Comparison of ENCODE assay signal across 17 cellular contexts in genomic region chr3:67610458-67610857, GRCh38. TPM values are rescaled to one million over a fixed set of nuclear protein-coding genes. Genes with fewer than 3 reads are reported as not detected.
DNase-seq lines count a peak whose midpoint lies in the region; ATAC-seq and TF ChIP-seq lines count a peak whose summit lies in the region.
"Had no signal": no experiment of that assay in that cellular context is flagged by ENCODE, and none has a peak within 500 bp of the region (broad histone marks: within the 10 kb centered on the region; RNA-seq: fewer than 3 reads in every experiment).

No MANE protein-coding gene starts in this region.

- TF ChIP-seq POLR2A in right lobe of liver (IDR thresholded peaks at IDR 0.05) = no peak
- no peak for TF ChIP-seq POLR2A in testis (IDR thresholded peaks at IDR 0.05)
- no peak for TF ChIP-seq POLR2A in erythroblast (IDR thresholded peaks at IDR 0.05; ENCODE audit: low read length)

- no TSS peak for BruUV-seq in Calu3 (replicated peaks; lab: Mats Ljungman, UMichigan)

- peaks cover 6% of the 10 kb centered on the region for H3K4me1 Mint-ChIP-seq in Calu3 (ENCODE audit: low read depth, unreplicated experiment)

- peak overlapping the region; percentile 76 for H3K27ac Mint-ChIP-seq in Calu3 (ENCODE audit: unreplicated experiment)
- H3K27ac Mint-ChIP-seq: activated naive CD4-positive, alpha-beta T cell treated with anti-CD3 and anti-CD28 coated beads for 36 hours had no signal

- TF ChIP-seq CTCF in Calu3 (IDR thresholded peaks at IDR 0.05; ENCODE audit: unreplicated experiment) (no peak), choroid plexus epithelial cell (conservative IDR thresholded peaks at IDR 0.05; ENCODE audit: low read depth, low read length) (no peak), right lobe of liver (IDR thresholded peaks at IDR 0.05) (no peak), testis (IDR thresholded peaks at IDR 0.05) (no peak)

- ATAC-seq in right lobe of liver = peak in 3 of 4 donors; percentile 52 to 84 (median 55)
- ATAC-seq: left cardiac atrium had no signal

- H3K4me3 Mint-ChIP-seq in Calu3 (ENCODE audit: low read depth, unreplicated experiment) = no peak overlapping the region
- H3K4me3 Mint-ChIP-seq: activated naive CD4-positive, alpha-beta T cell treated with anti-CD3 and anti-CD28 coated beads for 36 hours had no signal

- CTCF ChIA-PET in Calu3 (lab: Charles Lee) = no interaction called here

- no peaks in the 10 kb centered on the region for H3K27me3 Mint-ChIP-seq in Calu3 (ENCODE audit: unreplicated experiment)

- DNase-seq in Calu3 (no peak), LHCN-M2 (ENCODE audit: low read depth) (peak; percentile 71), choroid plexus epithelial cell (ENCODE audit: low read depth) (peak; percentile 64), right lobe of liver (peak in 2 of 3 donors; percentile 34 to 48), testis (no peak), T1000 (lab: John Stamatoyannopoulos, UW) (no peak), erythroblast (lab: John Stamatoyannopoulos, UW) (no peak)
- no peak for DNase-seq in activated CD4-positive, alpha-beta T cell treated with anti-CD3 and anti-CD28 coated beads, Interleukin-2, amount 50 U/mL, for 1 hour
- DNase-seq: activated CD8-positive, alpha-beta memory T cell treated with anti-CD3 and anti-CD28 coated beads for 24 hours; activated naive CD4-positive, alpha-beta T cell treated with anti-CD3 and anti-CD28 coated beads for 36 hours; left cardiac atrium; NCI-H1436; NCI-H526; stomach; T-helper 9 cell had no signal

- peaks cover 0 to 25% (median 8%) of the 10 kb centered on the region in 4 donors for H3K36me3 ChIP-seq in right lobe of liver
- H3K36me3 ChIP-seq in testis (ENCODE audit: low read depth, missing control alignments) = no peaks in the 10 kb centered on the region

- H3K4me3 ChIP-seq in choroid plexus epithelial cell (ENCODE audit: low read depth, low read length) = no peak overlapping the region
- no peak overlapping the region for H3K4me3 ChIP-seq in right lobe of liver
- no peak overlapping the region for H3K4me3 ChIP-seq in testis
- H3K4me3 ChIP-seq: right atrium auricular region, stomach had no signal

- H3K9me3 ChIP-seq in right lobe of liver (no peaks in the 10 kb centered on the region), testis (no peaks in the 10 kb centered on the region)
- H3K9me3 ChIP-seq: right atrium auricular region, stomach had no signal

- peaks cover 15% of the 10 kb centered on the region for H3K36me3 Mint-ChIP-seq in Calu3 (ENCODE audit: insufficient read depth, unreplicated experiment)

- H3K27me3 ChIP-seq in right lobe of liver (no peaks in the 10 kb centered on the region), testis (no peaks in the 10 kb centered on the region)
- H3K27me3 ChIP-seq: right atrium auricular region, stomach had no signal

- H3K9me3 Mint-ChIP-seq in Calu3 (ENCODE audit: low read depth, unreplicated experiment) = no peaks in the 10 kb centered on the region

- no CpG with 5 or more reads among the region's 1 CpG for WGBS in right lobe of liver (ENCODE audit: insufficient coverage, low coverage, low lambda C conversion rate, missing lambda C conversion rate)
- WGBS in testis, 2 donors = 95 to 100% methylated on average over 1 of the region's 1 CpG

- H3K4me1 ChIP-seq in right lobe of liver = peaks cover 0 to 14% (median 0%) of the 10 kb centered on the region in 4 donors
- H3K4me1 ChIP-seq in testis = no peaks in the 10 kb centered on the region
- H3K4me1 ChIP-seq: right atrium auricular region had no signal

- intact Hi-C loops in Calu3 (cut with micrococcal nuclease; ENCODE audit: unreplicated experiment) (no loop called here), right lobe of liver (cut with DNase I) (no loop called here), testis (cut with DNase I; ENCODE audit: low total_unique reads) (no loop called here)

- H3K27ac ChIP-seq in right lobe of liver = no peak overlapping the region
- H3K27ac ChIP-seq in testis = no peak overlapping the region
- H3K27ac ChIP-seq: C4-2B, right atrium auricular region, stomach had no signal

RNA-seq across cellular contexts. Expression of gene SUCLG2, which starts 44.0 kb away (rescaled TPM):
- 49.5 and 56.6 TPM in 2 replicates for total RNA-seq in Calu3 (2022)
- 107 and 108 TPM in 2 replicates for total RNA-seq in LHCN-M2 (2014; rRNA removed)
- polyA plus RNA-seq in LHCN-M2 (2012) = 45.1 TPM
- 100 to 1,000 TPM; 138 to 167 (median 158) TPM for total RNA-seq in right lobe of liver
- total RNA-seq in testis = 10 to 100 TPM; 18.0 to 23.8 TPM
- 28.7 TPM for polyA plus RNA-seq in testis (ENCODE audit: insufficient read depth, low read depth, low replicate concordance)

Comparison
In these comparisons a context has a peak if more than half of its experiments do, and no peak if none do; other contexts are left out.
1. DNase-seq: peak in LHCN-M2 (single experiment), choroid plexus epithelial cell (single experiment) and right lobe of liver (2 of 3); none in Calu3 (single experiment), testis (single experiment), T1000 (single experiment), erythroblast (0 of 2) and activated CD4-positive, alpha-beta T cell treated with anti-CD3 and anti-CD28 coated beads, Interleukin-2, amount 50 U/mL, for 1 hour (single experiment).